In genomic region chr15:71484080-71484479, GRCh38 we compare ENCODE assay signal across 16 cellular contexts.
A peak's percentile ranks its signal among the peaks of the same experiment; 100 is the strongest.
DNase-seq lines count a peak whose midpoint lies in the region; ATAC-seq and TF ChIP-seq lines count a peak whose summit lies in the region.
"Had no signal": no experiment of that assay in that cellular context is flagged by ENCODE, and none has a peak within 500 bp of the region (broad histone marks: within the 10 kb centered on the region; RNA-seq: fewer than 3 reads in every experiment).

No MANE protein-coding gene starts in this region.

- H3K4me3 ChIP-seq in thyroid gland (replicated peaks in 1 of 3): no peak overlapping the region
- H3K4me3 ChIP-seq: BLaER1, GM23338 had no signal

- H3K9me3 ChIP-seq in thyroid gland: no peaks in the 10 kb centered on the region
- H3K9me3 ChIP-seq: BLaER1, Caco-2 had no signal

- no peaks in the 10 kb centered on the region for H3K27me3 ChIP-seq in thyroid gland
- H3K27me3 ChIP-seq: BLaER1 had no signal

- TF ChIP-seq CTCF in WTC11 (IDR thresholded peaks at IDR 0.05) (no peak), thyroid gland (IDR thresholded peaks at IDR 0.05) (no peak)

- no peaks in the 10 kb centered on the region for H3K36me3 Mint-ChIP-seq in WTC11
- H3K36me3 Mint-ChIP-seq: CD4-positive, CD25-positive, alpha-beta regulatory T cell; CD8-positive, alpha-beta T cell had no signal

- no peaks in the 10 kb centered on the region for H3K27me3 Mint-ChIP-seq in WTC11 (ENCODE audit: low read depth)

- no peak for ATAC-seq in WTC11
- ATAC-seq: CD8-positive, alpha-beta T cell; GM23338 had no signal

- CTCF ChIA-PET in WTC11 (lab: Charles Lee): interaction anchor here (0.8 to 2.2 kb wide), 5 partner anchors 10 to 370 kb away, joined by 3 to 16 read pairs (median 4); no protein-coding TSS in a partner anchor

- H3K4me3 Mint-ChIP-seq in WTC11: no peak overlapping the region
- H3K4me3 Mint-ChIP-seq: B cell; CD4-positive, CD25-positive, alpha-beta regulatory T cell; CD8-positive, alpha-beta T cell; GM23338; H9 had no signal

- H3K4me1 Mint-ChIP-seq in WTC11: no peaks in the 10 kb centered on the region
- H3K4me1 Mint-ChIP-seq: B cell; CD4-positive, CD25-positive, alpha-beta regulatory T cell; GM23338 had no signal

- no peak for TF ChIP-seq POLR2A in thyroid gland (IDR thresholded peaks at IDR 0.05)

- H3K9me3 Mint-ChIP-seq in WTC11: no peaks in the 10 kb centered on the region
- H3K9me3 Mint-ChIP-seq: CD8-positive, alpha-beta T cell had no signal

- DNase-seq in EH (ENCODE audit: low read depth) (peak; percentile 9), fibroblast of peridontal ligament (ENCODE audit: extremely low read depth) (peak; percentile 50), stromal cell of bone marrow (ENCODE audit: low read depth) (peak; percentile 55), DMS114 treated with DMSO at 0.1 percent for 48 hours (lab: John Stamatoyannopoulos, UW; ENCODE audit: unreplicated experiment) (no peak), WTC11 (ENCODE audit: low spot score) (no peak), thyroid gland (no peak)
- DNase-seq: Caco-2; CD4-positive, CD25-positive, alpha-beta regulatory T cell; CD8-positive, alpha-beta T cell; DMS79; GF-D8; H9 had no signal

- H3K27ac Mint-ChIP-seq in WTC11: no peak overlapping the region
- H3K27ac Mint-ChIP-seq: B cell; CD4-positive, CD25-positive, alpha-beta regulatory T cell; CD8-positive, alpha-beta T cell; GM23338; H9 had no signal

- WGBS in thyroid gland, 2 donors: 84 to 93% methylated on average over 4 of the region's 4 CpGs

- H3K36me3 ChIP-seq in thyroid gland: no peaks in the 10 kb centered on the region
- H3K36me3 ChIP-seq: BLaER1 had no signal

- intact Hi-C loops in thyroid gland (cut with DNase I): no loop called here

- H3K27ac ChIP-seq in thyroid gland: no peak overlapping the region
- H3K27ac ChIP-seq: BLaER1, C4-2B had no signal

- POLR2A ChIA-PET in WTC11 (lab: Charles Lee): no interaction called here

- H3K4me1 ChIP-seq in thyroid gland: no peaks in the 10 kb centered on the region
- H3K4me1 ChIP-seq: BLaER1, Caco-2 had no signal

TF ChIP-seq in WTC11, 78 proteins besides CTCF, POLR2A, EP300 and RAD21 (continues in another document):
- TF ChIP-seq CREM (CRISPR knock-in tag; IDR thresholded peaks at IDR 0.05) (no peak), ZNF671 (CRISPR knock-in tag; IDR thresholded peaks at IDR 0.05) (no peak), HMGA2 (CRISPR knock-in tag; IDR thresholded peaks at IDR 0.05) (no peak), SMAD3 (CRISPR knock-in tag; IDR thresholded peaks at IDR 0.05; ENCODE audit: borderline replicate concordance) (no peak), RORB (CRISPR knock-in tag; IDR thresholded peaks at IDR 0.05) (no peak), ZBTB21 (CRISPR knock-in tag; IDR thresholded peaks at IDR 0.05; ENCODE audit: borderline replicate concordance) (no peak), AR (CRISPR knock-in tag; IDR thresholded peaks at IDR 0.05) (no peak), GABPB1 (CRISPR knock-in tag; IDR thresholded peaks at IDR 0.05) (no peak), ATF3 (CRISPR knock-in tag; conservative IDR thresholded peaks at IDR 0.05) (no peak), ZNF232 (CRISPR knock-in tag; IDR thresholded peaks at IDR 0.05) (no peak), EMX1 (CRISPR knock-in tag; IDR thresholded peaks at IDR 0.05) (no peak), KAT7 (CRISPR knock-in tag; IDR thresholded peaks at IDR 0.05; ENCODE audit: borderline replicate concordance) (no peak), CREB1 (CRISPR knock-in tag; IDR thresholded peaks at IDR 0.05) (no peak), SP1 (CRISPR knock-in tag; conservative IDR thresholded peaks at IDR 0.05) (no peak), AFF4 (CRISPR knock-in tag; IDR thresholded peaks at IDR 0.05; ENCODE audit: borderline replicate concordance) (no peak), ESRRA (CRISPR knock-in tag; IDR thresholded peaks at IDR 0.05; ENCODE audit: borderline replicate concordance) (no peak), USF1 (CRISPR knock-in tag; IDR thresholded peaks at IDR 0.05) (no peak), CDX4 (CRISPR knock-in tag; IDR thresholded peaks at IDR 0.05; ENCODE audit: borderline replicate concordance) (no peak)

Comparison
In these comparisons a context has a peak if more than half of its experiments do, and no peak if none do; other contexts are left out.
1. DNase-seq: peak in EH (single experiment), fibroblast of peridontal ligament (single experiment) and stromal cell of bone marrow (single experiment); none in DMS114 treated with DMSO at 0.1 percent for 48 hours (single experiment), WTC11 (single experiment) and thyroid gland (0 of 2).